In the genomic region with DNA sequence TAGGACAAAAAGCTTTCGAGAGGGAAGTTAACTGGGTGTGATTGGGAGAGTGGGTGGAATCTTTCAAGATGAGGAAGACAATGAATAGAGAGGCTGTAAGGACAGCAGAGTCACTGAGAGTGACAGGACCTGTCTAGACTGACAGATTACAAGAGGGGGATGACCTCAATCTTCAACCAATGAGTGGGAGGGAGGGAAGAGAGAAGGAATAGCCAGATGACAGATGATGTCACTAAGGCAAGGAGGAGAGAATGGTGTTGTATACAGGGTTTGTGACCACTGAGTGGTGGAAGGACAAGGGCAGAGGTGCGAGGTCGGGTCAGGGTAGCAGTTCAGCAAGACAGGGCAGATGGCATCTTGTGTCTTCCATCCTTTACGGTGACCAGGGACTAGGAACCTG, we compare ENCODE assay signal across 24 cellular contexts. TPM values are rescaled to one million over a fixed set of nuclear protein-coding genes. Genes with fewer than 3 reads are reported as not detected.
DNase-seq lines count a peak whose midpoint lies in the region; ATAC-seq and TF ChIP-seq lines count a peak whose summit lies in the region.
"Had no signal": no experiment of that assay in that cellular context is flagged by ENCODE, and none has a peak within 500 bp of the region (broad histone marks: within the 10 kb centered on the region; RNA-seq: fewer than 3 reads in every experiment).

No MANE protein-coding gene starts in this region.

- ATAC-seq in activated T-cell treated with anti-CD3 and anti-CD28 coated beads, Interleukin-2, amount 50 U/mL, for 72 hours (replicated peaks in 1 of 2): peak; percentile 49 to 56
- no peak for ATAC-seq in GM21528 (IDR thresholded peaks at IDR 0.05; ENCODE audit: low FRiP score, unreplicated experiment)
- ATAC-seq in HG03280 (IDR thresholded peaks at IDR 0.05; ENCODE audit: unreplicated experiment): no peak
- ATAC-seq: body of pancreas; gastroesophageal sphincter; left lobe of liver; stimulated activated naive CD8-positive, alpha-beta T cell treated with anti-CD3 and anti-CD28 coated beads, Interleukin-15, amount 100 ng/mL, for 72 hours had no signal

- H3K27me3 Mint-ChIP-seq in activated T-cell treated with anti-CD3 and anti-CD28 coated beads, Interleukin-2, amount 50 U/mL, for 72 hours (ENCODE audit: low read depth): no peaks in the 10 kb centered on the region
- H3K27me3 Mint-ChIP-seq in glutamatergic neuron (ENCODE audit: unreplicated experiment) (peaks cover 4% of the 10 kb centered on the region), type B pancreatic cell (no peaks in the 10 kb centered on the region)
- H3K27me3 Mint-ChIP-seq: B cell; stimulated activated naive CD8-positive, alpha-beta T cell treated with anti-CD3 and anti-CD28 coated beads, Interleukin-15, amount 100 ng/mL, for 72 hours had no signal

- H3K4me1 Mint-ChIP-seq in activated T-cell treated with anti-CD3 and anti-CD28 coated beads, Interleukin-2, amount 50 U/mL, for 72 hours (ENCODE audit: low read depth): peaks cover 28% of the 10 kb centered on the region
- H3K4me1 Mint-ChIP-seq in glutamatergic neuron (ENCODE audit: low read depth, unreplicated experiment) (no peaks in the 10 kb centered on the region), type B pancreatic cell (ENCODE audit: unreplicated experiment) (peaks cover 26% of the 10 kb centered on the region)

- peaks cover 2 to 7% of the 10 kb centered on the region in 2 donors for H3K36me3 Mint-ChIP-seq in activated T-cell treated with anti-CD3 and anti-CD28 coated beads, Interleukin-2, amount 50 U/mL, for 72 hours (ENCODE audit: insufficient read depth in 2 of 2)
- H3K36me3 Mint-ChIP-seq in glutamatergic neuron (ENCODE audit: unreplicated experiment) (no peaks in the 10 kb centered on the region), type B pancreatic cell (no peaks in the 10 kb centered on the region)

- no peaks in the 10 kb centered on the region for H3K9me3 Mint-ChIP-seq in activated T-cell treated with anti-CD3 and anti-CD28 coated beads, Interleukin-2, amount 50 U/mL, for 72 hours
- H3K9me3 Mint-ChIP-seq in glutamatergic neuron (ENCODE audit: unreplicated experiment) (peaks cover 2% of the 10 kb centered on the region), type B pancreatic cell (no peaks in the 10 kb centered on the region)
- H3K9me3 Mint-ChIP-seq: stimulated activated naive CD8-positive, alpha-beta T cell treated with anti-CD3 and anti-CD28 coated beads, Interleukin-15, amount 100 ng/mL, for 72 hours had no signal

- TF ChIP-seq CTCF in glutamatergic neuron (IDR thresholded peaks at IDR 0.05; ENCODE audit: partially characterized antibody, unreplicated experiment) (no peak), type B pancreatic cell (conservative IDR thresholded peaks at IDR 0.05) (no peak)

- DNase-seq in activated T-cell treated with anti-CD3 and anti-CD28 coated beads, Interleukin-2, amount 50 U/mL, for 72 hours: no peak
- no peak for DNase-seq in activated T-cell treated with anti-CD3 and anti-CD28 coated beads, Interleukin-2, amount 50 U/mL, for 48 hours
- DNase-seq in NAMALWA (ENCODE audit: low spot score) (peak; percentile 34), glutamatergic neuron (no peak), type B pancreatic cell (ENCODE audit: extremely low spot score, unreplicated experiment) (no peak), H4 (ENCODE audit: low spot score) (no peak)
- DNase-seq: activated effector memory CD4-positive, alpha-beta T cell treated with Interleukin-2 at 50 U/mL for 16 hours; body of pancreas; Caco-2; DMS79; GDM1; hippocampal formation; MM.1S; NCI-H1436; NCI-H2107; NCI-H446 treated with DMSO at 0.1 percent for 48 hours; occipital lobe; stimulated activated naive CD8-positive, alpha-beta T cell treated with anti-CD3 and anti-CD28 coated beads, Interleukin-15, amount 100 ng/mL, for 72 hours; T-helper 9 cell had no signal

- H3K27ac Mint-ChIP-seq in activated T-cell treated with anti-CD3 and anti-CD28 coated beads, Interleukin-2, amount 50 U/mL, for 72 hours: peak overlapping the region; percentile 1
- no peak overlapping the region for H3K27ac Mint-ChIP-seq in glutamatergic neuron (ENCODE audit: unreplicated experiment)
- H3K27ac Mint-ChIP-seq in type B pancreatic cell: peak overlapping the region; percentile 30
- H3K27ac Mint-ChIP-seq: B cell; stimulated activated naive CD8-positive, alpha-beta T cell treated with anti-CD3 and anti-CD28 coated beads, Interleukin-15, amount 100 ng/mL, for 72 hours had no signal

- H3K4me3 Mint-ChIP-seq in activated T-cell treated with anti-CD3 and anti-CD28 coated beads, Interleukin-2, amount 50 U/mL, for 72 hours: no peak overlapping the region
- peak overlapping the region; percentile 14 for H3K4me3 Mint-ChIP-seq in glutamatergic neuron (ENCODE audit: unreplicated experiment)
- H3K4me3 Mint-ChIP-seq in type B pancreatic cell: peak overlapping the region; percentile 64
- H3K4me3 Mint-ChIP-seq: B cell; stimulated activated naive CD8-positive, alpha-beta T cell treated with anti-CD3 and anti-CD28 coated beads, Interleukin-15, amount 100 ng/mL, for 72 hours had no signal

RNA-seq across cellular contexts. Expression of a gene that starts 5.8 kb away (rescaled TPM):
- total RNA-seq in activated T-cell treated with anti-CD3 and anti-CD28 coated beads, Interleukin-2, amount 50 U/mL, for 72 hours: 100 to 1,000 TPM; 297 to 311 TPM
- total RNA-seq in glutamatergic neuron (ENCODE audit: unreplicated experiment): 536 TPM
- total RNA-seq in type B pancreatic cell (ENCODE audit: low replicate concordance): 297 and 524 TPM in 2 replicates
- total RNA-seq in H4 (2014; rRNA removed; shearing (Covaris generic)): 107 and 109 TPM in 2 replicates

RNA-seq across cellular contexts. Expression of a gene that starts 23.0 kb away (rescaled TPM):
- 100 to 1,000 TPM; 131 to 148 TPM for total RNA-seq in activated T-cell treated with anti-CD3 and anti-CD28 coated beads, Interleukin-2, amount 50 U/mL, for 72 hours
- total RNA-seq in glutamatergic neuron (ENCODE audit: unreplicated experiment): 129 TPM
- total RNA-seq in type B pancreatic cell (ENCODE audit: low replicate concordance): 148 and 227 TPM in 2 replicates
- 9.9 and 11.8 TPM in 2 replicates for total RNA-seq in H4 (2014; rRNA removed; shearing (Covaris generic))

RNA-seq across cellular contexts. Expression of a gene that starts 52.9 kb away (rescaled TPM):
- total RNA-seq in activated T-cell treated with anti-CD3 and anti-CD28 coated beads, Interleukin-2, amount 50 U/mL, for 72 hours: 10 to 100 TPM; 48.9 to 49.5 TPM
- total RNA-seq in glutamatergic neuron (ENCODE audit: unreplicated experiment): 35.1 TPM
- 39.2 and 67.7 TPM in 2 replicates for total RNA-seq in type B pancreatic cell (ENCODE audit: low replicate concordance)
- total RNA-seq in H4 (2014; rRNA removed; shearing (Covaris generic)): 21.4 and 29.6 TPM in 2 replicates

Comparison
In these comparisons a context has a peak if more than half of its experiments do, and no peak if none do; other contexts are left out.
1. ATAC-seq: peak in activated T-cell treated with anti-CD3 and anti-CD28 coated beads, Interleukin-2, amount 50 U/mL, for 72 hours (2 of 2); none in GM21528 (single experiment) and HG03280 (single experiment).
2. H3K4me3 Mint-ChIP-seq: peak in glutamatergic neuron (single experiment) and type B pancreatic cell (single experiment); none in activated T-cell treated with anti-CD3 and anti-CD28 coated beads, Interleukin-2, amount 50 U/mL, for 72 hours (0 of 2).
3. RNA of a gene that starts 23.0 kb away (total RNA-seq): 148 to 227 TPM in type B pancreatic cell, 131 to 148 TPM in activated T-cell treated with anti-CD3 and anti-CD28 coated beads, Interleukin-2, amount 50 U/mL, for 72 hours and 129 TPM in glutamatergic neuron (single experiment); 9.9 to 11.8 TPM in H4; every median in the first group is over 10 times any median in the second.